In genomic region chr14:31229638-31230229, GRCh38 we compare ENCODE assay signal across 1 cellular context.
TF ChIP-seq lines count a peak whose summit lies in the region.

No MANE protein-coding gene starts in this region.

TF ChIP-seq in HepG2, 621 proteins besides CTCF, POLR2A, EP300 and RAD21 (continued from another document and continues in another):
- 0 out of 2 replicates have a peak, but pooled peaks have one; percentile 18 for TF ChIP-seq AKNA (CRISPR knock-in tag; IDR thresholded peaks at IDR 0.05; ENCODE audit: borderline replicate concordance)
- peak; percentile 76 for TF ChIP-seq MAFF (IDR thresholded peaks at IDR 0.05; ENCODE audit: low read depth, low read length)
- peak; percentile 99 for TF ChIP-seq ARNT2 (CRISPR knock-in tag; IDR thresholded peaks at IDR 0.05; ENCODE audit: low read depth)
- TF ChIP-seq RFXANK (CRISPR knock-in tag; IDR thresholded peaks at IDR 0.05), result peak; percentile 97
- no peak for TF ChIP-seq PREB (CRISPR knock-in tag; IDR thresholded peaks at IDR 0.05)
- TF ChIP-seq CENPT (CRISPR knock-in tag; IDR thresholded peaks at IDR 0.05; ENCODE audit: low read depth), result no peak
- peak; percentile 99 for TF ChIP-seq LCORL (IDR thresholded peaks at IDR 0.05)
- peak; percentile 100 for TF ChIP-seq LCORL (CRISPR knock-in tag; IDR thresholded peaks at IDR 0.05)
- peak; percentile 100 for TF ChIP-seq TEF (CRISPR knock-in tag; IDR thresholded peaks at IDR 0.05)
- TF ChIP-seq ZNF30 (CRISPR knock-in tag; IDR thresholded peaks at IDR 0.05), result no peak; the same call in 1 of the 2 replicates
- TF ChIP-seq ZNF446 (CRISPR knock-in tag; IDR thresholded peaks at IDR 0.05), result peak; percentile 88; the same call in 1 of the 2 replicates
- peak; percentile 100 for TF ChIP-seq TBX2 (CRISPR knock-in tag; IDR thresholded peaks at IDR 0.05; ENCODE audit: borderline replicate concordance)
- TF ChIP-seq DDIT3 (CRISPR knock-in tag; IDR thresholded peaks at IDR 0.05), result peak; percentile 100
- TF ChIP-seq ZNF383 (CRISPR knock-in tag; IDR thresholded peaks at IDR 0.05; ENCODE audit: borderline replicate concordance), result peak; percentile 99
- peak; percentile 99 for TF ChIP-seq ZSCAN30 (CRISPR knock-in tag; IDR thresholded peaks at IDR 0.05)
- TF ChIP-seq ZNF180 (CRISPR knock-in tag; IDR thresholded peaks at IDR 0.05; ENCODE audit: borderline replicate concordance, low read depth), result peak; percentile 86; the same call in 1 of the 2 replicates
- TF ChIP-seq MNT (IDR thresholded peaks at IDR 0.05), result peak; percentile 93
- no peak for TF ChIP-seq EED (CRISPR knock-in tag; IDR thresholded peaks at IDR 0.05)
- peak; percentile 96 for TF ChIP-seq ATF1 (CRISPR knock-in tag; IDR thresholded peaks at IDR 0.05)
- TF ChIP-seq NFRKB (IDR thresholded peaks at IDR 0.05), result no peak
- no peak for TF ChIP-seq TCF12 (IDR thresholded peaks at IDR 0.05)
- peak; percentile 100 for TF ChIP-seq TCF12 (CRISPR knock-in tag; IDR thresholded peaks at IDR 0.05)
- TF ChIP-seq ZNF280D (CRISPR knock-in tag; IDR thresholded peaks at IDR 0.05), result peak; percentile 100
- peak; percentile 99 for TF ChIP-seq ZNF691 (CRISPR knock-in tag; IDR thresholded peaks at IDR 0.05; ENCODE audit: borderline replicate concordance, low read depth)
- peak; percentile 87 for TF ChIP-seq ZNF652 (CRISPR knock-in tag; IDR thresholded peaks at IDR 0.05; ENCODE audit: borderline replicate concordance, low read depth)
- no peak for TF ChIP-seq ZNF513 (CRISPR knock-in tag; conservative IDR thresholded peaks at IDR 0.05)
- TF ChIP-seq ZBTB34 (CRISPR knock-in tag; IDR thresholded peaks at IDR 0.05), result peak; percentile 100
- peak; percentile 99 for TF ChIP-seq ATM (IDR thresholded peaks at IDR 0.05; ENCODE audit: borderline replicate concordance)
- peak; percentile 97 for TF ChIP-seq ATF3 (CRISPR knock-in tag; IDR thresholded peaks at IDR 0.05)
- peak; percentile 99 for TF ChIP-seq AHR (CRISPR knock-in tag; IDR thresholded peaks at IDR 0.05)
- peak; percentile 91 for TF ChIP-seq E2F1 (CRISPR knock-in tag; IDR thresholded peaks at IDR 0.05)
- peak; percentile 98 for TF ChIP-seq KMT2B (CRISPR knock-in tag; IDR thresholded peaks at IDR 0.05)
- peak; percentile 100 for TF ChIP-seq ZIK1 (CRISPR knock-in tag; IDR thresholded peaks at IDR 0.05; ENCODE audit: borderline replicate concordance, low read depth)
- TF ChIP-seq ZKSCAN1 (IDR thresholded peaks at IDR 0.05; ENCODE audit: low read length), result peak; percentile 91
- no peak for TF ChIP-seq ATAD3A (CRISPR knock-in tag; IDR thresholded peaks at IDR 0.05)
- peak; percentile 95; the same call in 1 of the 2 replicates for TF ChIP-seq MZF1 (CRISPR knock-in tag; IDR thresholded peaks at IDR 0.05; ENCODE audit: borderline replicate concordance)
- TF ChIP-seq GFI1 (CRISPR knock-in tag; IDR thresholded peaks at IDR 0.05; ENCODE audit: borderline replicate concordance), result peak; percentile 99
- peak; percentile 99 for TF ChIP-seq KMT2A (CRISPR knock-in tag; IDR thresholded peaks at IDR 0.05)
- TF ChIP-seq ZNF235 (CRISPR knock-in tag; IDR thresholded peaks at IDR 0.05; ENCODE audit: borderline replicate concordance), result no peak
- no peak; the same call in 1 of the 2 replicates for TF ChIP-seq MTF1 (CRISPR knock-in tag; IDR thresholded peaks at IDR 0.05)
- TF ChIP-seq ZBTB49 (CRISPR knock-in tag; IDR thresholded peaks at IDR 0.05; ENCODE audit: borderline replicate concordance), result peak; percentile 97
- TF ChIP-seq NRL (CRISPR knock-in tag; IDR thresholded peaks at IDR 0.05; ENCODE audit: borderline replicate concordance), result no peak
